9 cellular contexts compared by ENCODE assay signal in the genomic region with DNA sequence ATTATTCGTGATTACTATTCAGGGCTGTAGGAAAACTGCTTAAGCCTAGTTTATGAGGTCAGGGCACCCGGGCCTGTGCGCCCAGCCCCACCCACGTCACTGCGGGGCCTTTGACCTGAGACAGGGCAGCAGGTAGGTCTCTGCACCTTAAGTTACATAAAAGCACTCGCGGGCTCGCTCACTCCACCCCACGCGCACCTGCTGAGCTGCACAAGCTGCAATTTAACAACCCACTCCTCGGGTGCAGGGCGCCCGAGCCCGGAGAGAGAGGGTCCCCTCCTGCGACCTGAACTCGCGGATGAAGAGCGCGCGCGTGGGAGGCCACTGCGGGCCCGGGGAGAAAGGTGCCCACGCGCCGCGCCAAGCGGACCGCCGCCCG. TPM values are rescaled to one million over a fixed set of nuclear protein-coding genes. Genes with fewer than 3 reads are reported as not detected.
A peak's percentile ranks its signal among the peaks of the same experiment; 100 is the strongest.
DNase-seq lines count a peak whose midpoint lies in the region; ATAC-seq and TF ChIP-seq lines count a peak whose summit lies in the region.
"Had no signal": no experiment of that assay in that cellular context is flagged by ENCODE, and none has a peak within 500 bp of the region (broad histone marks: within the 10 kb centered on the region; RNA-seq: fewer than 3 reads in every experiment).

No MANE protein-coding gene starts in this region.

- H3K9me3 ChIP-seq in MG63 = no peaks in the 10 kb centered on the region

- no peaks in the 10 kb centered on the region for H3K27me3 ChIP-seq in MG63

- peaks cover 27% of the 10 kb centered on the region for H3K36me3 ChIP-seq in MG63

- H3K9me3 Mint-ChIP-seq in dendritic cell treated with granulocyte-macrophage colony-stimulating factor and Interleukin-4, amounts not matched to agents 40 ng/mL and 50 ng/mL, for 4 days = no peaks in the 10 kb centered on the region
- H3K9me3 Mint-ChIP-seq in natural killer cell treated with Interleukin-12 subunit alpha and Interleukin-12 subunit beta and Interleukin-15 and Interleukin-18, amount 100 ng/mL, for 72 hours = no peaks in the 10 kb centered on the region

- peaks cover 31% of the 10 kb centered on the region for H3K4me1 Mint-ChIP-seq in dendritic cell treated with granulocyte-macrophage colony-stimulating factor and Interleukin-4, amounts not matched to agents 40 ng/mL and 50 ng/mL, for 4 days (ENCODE audit: low read depth)
- peaks cover 11 to 12% of the 10 kb centered on the region in 2 donors for H3K4me1 Mint-ChIP-seq in natural killer cell treated with Interleukin-12 subunit alpha and Interleukin-12 subunit beta and Interleukin-15 and Interleukin-18, amount 100 ng/mL, for 72 hours (ENCODE audit: low read depth in 2 of 2)

- peak; percentile 31 for ATAC-seq in GM19455 (IDR thresholded peaks at IDR 0.05; ENCODE audit: unreplicated experiment)
- peak in 1 of 2 donors; percentile 45 for ATAC-seq in natural killer cell treated with Interleukin-12 subunit alpha and Interleukin-12 subunit beta and Interleukin-15 and Interleukin-18, amount 100 ng/mL, for 72 hours
- no peak for ATAC-seq in GM21360 (IDR thresholded peaks at IDR 0.05; ENCODE audit: unreplicated experiment)

- peaks cover 48% of the 10 kb centered on the region for H3K36me3 Mint-ChIP-seq in dendritic cell treated with granulocyte-macrophage colony-stimulating factor and Interleukin-4, amounts not matched to agents 40 ng/mL and 50 ng/mL, for 4 days (ENCODE audit: low read depth)
- peaks cover 5% of the 10 kb centered on the region for H3K36me3 Mint-ChIP-seq in natural killer cell treated with Interleukin-12 subunit alpha and Interleukin-12 subunit beta and Interleukin-15 and Interleukin-18, amount 100 ng/mL, for 72 hours

- peaks cover 29% of the 10 kb centered on the region for H3K27me3 Mint-ChIP-seq in dendritic cell treated with granulocyte-macrophage colony-stimulating factor and Interleukin-4, amounts not matched to agents 40 ng/mL and 50 ng/mL, for 4 days
- peaks cover 8 to 10% of the 10 kb centered on the region in 2 donors for H3K27me3 Mint-ChIP-seq in natural killer cell treated with Interleukin-12 subunit alpha and Interleukin-12 subunit beta and Interleukin-15 and Interleukin-18, amount 100 ng/mL, for 72 hours

- H3K27ac Mint-ChIP-seq in dendritic cell treated with granulocyte-macrophage colony-stimulating factor and Interleukin-4, amounts not matched to agents 40 ng/mL and 50 ng/mL, for 4 days = peak overlapping the region; percentile 86
- peak overlapping the region; percentile 61 to 80 for H3K27ac Mint-ChIP-seq in natural killer cell treated with Interleukin-12 subunit alpha and Interleukin-12 subunit beta and Interleukin-15 and Interleukin-18, amount 100 ng/mL, for 72 hours

- no peak for TF ChIP-seq CTCF in 22Rv1 (IDR thresholded peaks at IDR 0.05)

- H3K4me3 ChIP-seq in MG63 = peak overlapping the region; percentile 77

- H3K27ac ChIP-seq in 22Rv1 = peak overlapping the region; percentile 81

- intact Hi-C loops in dendritic cell treated with granulocyte-macrophage colony-stimulating factor and Interleukin-4, amounts not matched to agents 40 ng/mL and 50 ng/mL, for 4 days (cut with micrococcal nuclease) = loop anchor here (5.0 kb wide), 1 partner anchor 38 kb away; the partner anchor contains the start of gene RPL22

- DNase-seq in MG63 = no peak
- DNase-seq in natural killer cell treated with Interleukin-12 subunit alpha and Interleukin-12 subunit beta and Interleukin-15 and Interleukin-18, amount 100 ng/mL, for 72 hours (ENCODE audit: low spot score) = no peak
- no peak for DNase-seq in NCI-H226
- DNase-seq in islet precursor cell = no peak

- peak overlapping the region; percentile 87 for H3K4me3 Mint-ChIP-seq in dendritic cell treated with granulocyte-macrophage colony-stimulating factor and Interleukin-4, amounts not matched to agents 40 ng/mL and 50 ng/mL, for 4 days
- peak overlapping the region; percentile 89 for H3K4me3 Mint-ChIP-seq in natural killer cell treated with Interleukin-12 subunit alpha and Interleukin-12 subunit beta and Interleukin-15 and Interleukin-18, amount 100 ng/mL, for 72 hours

RNA-seq across cellular contexts. Expression of gene ICMT, which starts 0.5 kb away (rescaled TPM):
- total RNA-seq in MG63 (2014; rRNA removed; shearing (Covaris generic); ENCODE audit: low replicate concordance) = 83.9 and 87.1 TPM in 2 replicates
- total RNA-seq in natural killer cell treated with Interleukin-12 subunit alpha and Interleukin-12 subunit beta and Interleukin-15 and Interleukin-18, amount 100 ng/mL, for 72 hours = 10 to 100 TPM; 44.1 to 71.4 TPM

RNA-seq across cellular contexts. Expression of gene HES3, which starts 8.7 kb away (rescaled TPM):
- total RNA-seq in MG63 (2014; rRNA removed; shearing (Covaris generic); ENCODE audit: low replicate concordance) = not detected in 2 replicates
- not detected for total RNA-seq in natural killer cell treated with Interleukin-12 subunit alpha and Interleukin-12 subunit beta and Interleukin-15 and Interleukin-18, amount 100 ng/mL, for 72 hours
- total RNA-seq: lung microvascular endothelial cell had no signal

RNA-seq across cellular contexts. Expression of gene GPR153, which starts 25.6 kb away (rescaled TPM):
- total RNA-seq in MG63 (2014; rRNA removed; shearing (Covaris generic); ENCODE audit: low replicate concordance) = 5.0 and 6.3 TPM in 2 replicates
- total RNA-seq in natural killer cell treated with Interleukin-12 subunit alpha and Interleukin-12 subunit beta and Interleukin-15 and Interleukin-18, amount 100 ng/mL, for 72 hours = 1 to 10 TPM; 4.6 to 5.6 TPM

RNA-seq across cellular contexts. Expression of gene RNF207, which starts 29.4 kb away (rescaled TPM):
- 7.8 and 7.9 TPM in 2 replicates for total RNA-seq in MG63 (2014; rRNA removed; shearing (Covaris generic); ENCODE audit: low replicate concordance)
- 10 to 100 TPM in 1 of 2 donors, 1 to 10 TPM in 1; 4.2 to 14.2 TPM for total RNA-seq in natural killer cell treated with Interleukin-12 subunit alpha and Interleukin-12 subunit beta and Interleukin-15 and Interleukin-18, amount 100 ng/mL, for 72 hours

RNA-seq across cellular contexts. Expression of gene RPL22, which starts 35.9 kb away (rescaled TPM):
- total RNA-seq in MG63 (2014; rRNA removed; shearing (Covaris generic); ENCODE audit: low replicate concordance) = 168 and 264 TPM in 2 replicates
- 100 to 1,000 TPM; 209 to 355 TPM for total RNA-seq in natural killer cell treated with Interleukin-12 subunit alpha and Interleukin-12 subunit beta and Interleukin-15 and Interleukin-18, amount 100 ng/mL, for 72 hours
